Comparison of ENCODE assay signal across 16 cellular contexts in genomic region chr4:127249066-127249766, GRCh38.
DNase-seq lines count a peak whose midpoint lies in the region; ATAC-seq, FAIRE-seq and TF ChIP-seq lines count a peak whose summit lies in the region.
"Had no signal": no experiment of that assay in that cellular context is flagged by ENCODE, and none has a peak within 500 bp of the region (broad histone marks: within the 10 kb centered on the region; RNA-seq: fewer than 3 reads in every experiment).

No MANE protein-coding gene starts in this region.

- no peak for TF ChIP-seq RAD21 in K562 (CRISPR knock-in tag; conservative IDR thresholded peaks at IDR 0.05 in 1 of 2, IDR thresholded peaks at IDR 0.05 in 1 of 2)

- in situ Hi-C loops in GM23248 (cut with MboI) (no loop called here), K562 (cut with MboI) (no loop called here)

- POLR2A ChIA-PET in K562 (lab: Yijun Ruan, JAX): no interaction called here
- POLR2A ChIA-PET in naive thymus-derived CD4-positive, alpha-beta T cell (lab: Charles Lee): interaction anchor here (0.5 kb wide), 1 partner anchor 1117 kb away, joined by 3 read pairs; no protein-coding TSS in a partner anchor

- intact Hi-C loops in K562 (cut with micrococcal nuclease): no loop called here
- intact Hi-C loops in naive thymus-derived CD4-positive, alpha-beta T cell (cut with micrococcal nuclease): no loop called here

- no peak overlapping the region for H3K4ac ChIP-seq in mesenchymal stem cell (ENCODE audit: low read depth in 1 of 2, low read length in 2 of 2)

- no peaks in the 10 kb centered on the region for H3K9me1 ChIP-seq in K562 (ENCODE audit: control insufficient read depth, insufficient read depth, low read length)

- CTCF ChIA-PET in K562 (lab: Yijun Ruan, JAX; ENCODE audit: low intra/inter-chr PET ratio): no interaction called here
- CTCF ChIA-PET in naive thymus-derived CD4-positive, alpha-beta T cell (lab: Charles Lee): no interaction called here

- peaks cover 17% of the 10 kb centered on the region; the same call in 1 of the 2 replicates for H3K4me1 ChIP-seq in GM23248 (ENCODE audit: insufficient read depth)
- no peaks in the 10 kb centered on the region; a peak in 1 of 5 replicates for H3K4me1 ChIP-seq in K562 (replicated peaks in 1 of 2; ENCODE audit: control insufficient read depth in 2 of 2, insufficient read depth in 2 of 2, low read length in 2 of 2)
- H3K4me1 ChIP-seq in mesenchymal stem cell (ENCODE audit: control insufficient read depth, insufficient read depth, low read depth, low read length): no peaks in the 10 kb centered on the region
- H3K4me1 ChIP-seq in naive thymus-derived CD4-positive, alpha-beta T cell (ENCODE audit: control insufficient read depth in 2 of 2, insufficient read depth in 2 of 2, low read length in 2 of 2): no peaks in the 10 kb centered on the region

- H2AK5ac ChIP-seq in mesenchymal stem cell (ENCODE audit: low read length, severe bottlenecking): no peak overlapping the region

- H3K36me3 Mint-ChIP-seq in naive thymus-derived CD4-positive, alpha-beta T cell: no peaks in the 10 kb centered on the region

- H2AFZ ChIP-seq in GM23248: no peak overlapping the region
- 0 out of 2 replicates have a peak overlapping the region, but pooled peaks have one; percentile 28 for H2AFZ ChIP-seq in K562 (ENCODE audit: low read depth, low read length)
- no peak overlapping the region for H2AFZ ChIP-seq in mesenchymal stem cell (ENCODE audit: low read depth, low read length)

- H3K4me3 Mint-ChIP-seq in naive thymus-derived CD4-positive, alpha-beta T cell: no peak overlapping the region
- H3K4me3 Mint-ChIP-seq: activated B cell treated with CpG ODN at 0.5 μM for 24 hours, nephron progenitor cell had no signal

- no peak overlapping the region for H2BK15ac ChIP-seq in mesenchymal stem cell (ENCODE audit: low read depth, poor library complexity, severe bottlenecking)

- H2BK120ac ChIP-seq in mesenchymal stem cell (ENCODE audit: low read depth, low read length): no peak overlapping the region

- DNase-seq in GM23248 (peak; percentile 65), NOMO-1 treated with dmso at 0.1 percent for 144 hours (lab: John Stamatoyannopoulos, UW; ENCODE audit: unreplicated experiment) (peak; percentile 37), K562 (ENCODE audit: extremely low read depth in 1 of 4, low spot score in 3 of 4) (peak in 1 of 4 experiments; percentile 3), mesenchymal stem cell (peak; percentile 73), mucosa of gallbladder (ENCODE audit: low spot score) (no peak)
- no peak for DNase-seq in naive thymus-derived CD4-positive, alpha-beta T cell
- DNase-seq in activated naive CD4-positive, alpha-beta T cell treated with anti-CD3 and anti-CD28 coated beads, Interleukin-2, amount 50 U/mL, for 16 hours: no peak
- DNase-seq: activated B cell treated with CpG ODN at 0.5 μM for 24 hours; activated naive CD4-positive, alpha-beta T cell treated with Interleukin-2 at 50 U/mL for 16 hours; C1 segment of cervical spinal cord; nephron progenitor cell; NK-92 treated with Interleukin-12 subunit alpha and Interleukin-12 subunit beta, amount 100 ng/mL, for 24 hours had no signal

- no peak overlapping the region for H2BK5ac ChIP-seq in mesenchymal stem cell (ENCODE audit: low read depth, low read length, poor library complexity, severe bottlenecking)

- H3K36me3 ChIP-seq in GM23248 (ENCODE audit: low read depth) (no peaks in the 10 kb centered on the region), K562 (ENCODE audit: control insufficient read depth, insufficient read depth, low read length) (no peaks in the 10 kb centered on the region), mesenchymal stem cell (ENCODE audit: control insufficient read depth in 1 of 2, insufficient read depth in 2 of 2, low read depth in 1 of 2, low read length in 2 of 2) (no peaks in the 10 kb centered on the region)
- H3K36me3 ChIP-seq in naive thymus-derived CD4-positive, alpha-beta T cell (ENCODE audit: control insufficient read depth in 2 of 3, insufficient read depth in 3 of 3, low read length in 3 of 3): no peaks in the 10 kb centered on the region

- H3K9me2 ChIP-seq in GM23248 (ENCODE audit: insufficient read depth): no peaks in the 10 kb centered on the region

- H3K9ac ChIP-seq in GM23248: no peak overlapping the region
- no peak overlapping the region for H3K9ac ChIP-seq in K562 (ENCODE audit: insufficient read depth in 1 of 2, low read depth in 2 of 2, low read length in 2 of 2)
- H3K9ac ChIP-seq in mesenchymal stem cell (ENCODE audit: low read length): no peak overlapping the region

- H3K79me2 ChIP-seq in GM23248 (ENCODE audit: insufficient read depth) (no peaks in the 10 kb centered on the region), K562 (ENCODE audit: control insufficient read depth, insufficient read depth, low read length) (no peaks in the 10 kb centered on the region)

- no peak for TF ChIP-seq POLR2A in K562 (conservative IDR thresholded peaks at IDR 0.05)

- FAIRE-seq in K562 (lab: Jason Lieb, UNC): no peak
- FAIRE-seq: endothelial cell of umbilical vein, H54 had no signal

- WGBS in GM23248 (ENCODE audit: low coverage in 1 of 2, low lambda C conversion rate in 2 of 2, missing lambda C conversion rate in 2 of 2), 2 experiments: 34 to 41% methylated on average over 3 of the region's 3 CpGs
- WGBS in K562 (ENCODE audit: insufficient coverage, low coverage, missing lambda C conversion rate): 0% methylated on average over 3 of the region's 3 CpGs
- WGBS in mesenchymal stem cell: 48% methylated on average over 2 of the region's 3 CpGs

- no peak overlapping the region for H2BK12ac ChIP-seq in mesenchymal stem cell (ENCODE audit: low read length in 2 of 2)

- ATAC-seq in K562 (peak; percentile 69), HG03354 (IDR thresholded peaks at IDR 0.05; ENCODE audit: poor library complexity, severe bottlenecking, unreplicated experiment) (no peak)
- ATAC-seq in naive thymus-derived CD4-positive, alpha-beta T cell: no peak

- H3K9me3 ChIP-seq in GM23248 (ENCODE audit: low read depth) (no peaks in the 10 kb centered on the region), K562 (replicated peaks; ENCODE audit: control insufficient read depth, insufficient read depth, low read depth, low read length) (no peaks in the 10 kb centered on the region), mesenchymal stem cell (ENCODE audit: control insufficient read depth, low read length) (no peaks in the 10 kb centered on the region)
- H3K9me3 ChIP-seq in naive thymus-derived CD4-positive, alpha-beta T cell (ENCODE audit: control insufficient read depth in 2 of 3, low read length in 3 of 3): no peaks in the 10 kb centered on the region

- no peak overlapping the region for H3K27ac Mint-ChIP-seq in naive thymus-derived CD4-positive, alpha-beta T cell
- H3K27ac Mint-ChIP-seq: activated B cell treated with CpG ODN at 0.5 μM for 24 hours, nephron progenitor cell had no signal

- peaks cover 0 to 16% (median 7%) of the 10 kb centered on the region in 11 donors for H3K9me3 Mint-ChIP-seq in naive thymus-derived CD4-positive, alpha-beta T cell
- H3K9me3 Mint-ChIP-seq: activated B cell treated with CpG ODN at 0.5 μM for 24 hours, nephron progenitor cell had no signal

- H3K27ac ChIP-seq in GM23248: peak overlapping the region; percentile 25; the same call in 1 of the 2 replicates
- H3K27ac ChIP-seq in K562 (ENCODE audit: extremely low read depth, low read depth, low read length): no peak overlapping the region
- H3K27ac ChIP-seq in mesenchymal stem cell (ENCODE audit: low read length, poor library complexity, severe bottlenecking): no peak overlapping the region
- H3K27ac ChIP-seq in naive thymus-derived CD4-positive, alpha-beta T cell (ENCODE audit: low read depth, low read length): no peak overlapping the region
- H3K27ac ChIP-seq: SK-N-MC had no signal

- TF ChIP-seq CTCF in K562 (IDR thresholded peaks at IDR 0.05 in 2 of 3, conservative IDR thresholded peaks at IDR 0.05 in 1 of 3; ENCODE audit: insufficient read depth in 2 of 3, low read depth in 1 of 3, low read length in 3 of 3): no peak

- H3K4me2 ChIP-seq in GM23248 (ENCODE audit: unreplicated experiment) (no peak overlapping the region), K562 (ENCODE audit: insufficient read depth, low read length) (no peak overlapping the region), mesenchymal stem cell (ENCODE audit: low read length, poor library complexity, severe bottlenecking) (no peak overlapping the region)

- no peaks in the 10 kb centered on the region for H3K27me3 Mint-ChIP-seq in naive thymus-derived CD4-positive, alpha-beta T cell
- H3K27me3 Mint-ChIP-seq: activated B cell treated with CpG ODN at 0.5 μM for 24 hours had no signal

- peaks cover 0 to 3% (median 0%) of the 10 kb centered on the region in 7 donors for H3K4me1 Mint-ChIP-seq in naive thymus-derived CD4-positive, alpha-beta T cell
- H3K4me1 Mint-ChIP-seq: activated B cell treated with CpG ODN at 0.5 μM for 24 hours, nephron progenitor cell had no signal

- no peaks in the 10 kb centered on the region for H3K79me1 ChIP-seq in mesenchymal stem cell (replicated peaks; ENCODE audit: low read length, poor library complexity, severe bottlenecking)

- peaks cover 8% of the 10 kb centered on the region; the same call in 1 of the 2 replicates for H3F3A ChIP-seq in GM23248 (ENCODE audit: insufficient read depth)

- H3K14ac ChIP-seq in mesenchymal stem cell (ENCODE audit: low read length in 2 of 2): no peak overlapping the region

- H4K20me1 ChIP-seq in GM23248 (ENCODE audit: insufficient read depth) (no peaks in the 10 kb centered on the region), K562 (replicated peaks; ENCODE audit: control insufficient read depth, insufficient read depth, low read length) (no peaks in the 10 kb centered on the region)

- H4K8ac ChIP-seq in mesenchymal stem cell (ENCODE audit: low read length): no peak overlapping the region

- no peak for TF ChIP-seq EP300 in K562 (IDR thresholded peaks at IDR 0.05; ENCODE audit: low read length)

- H3K23ac ChIP-seq in mesenchymal stem cell (ENCODE audit: low read length in 2 of 2): no peak overlapping the region

- no TSS peak for BruUV-seq in K562 (replicated peaks; lab: Mats Ljungman, UMichigan)

- no peaks in the 10 kb centered on the region for H3K27me3 ChIP-seq in GM23248 (replicated peaks; ENCODE audit: insufficient read depth)
- no peaks in the 10 kb centered on the region for H3K27me3 ChIP-seq in K562 (ENCODE audit: control insufficient read depth in 2 of 2, insufficient read depth in 2 of 2, low read length in 2 of 2)
- H3K27me3 ChIP-seq in mesenchymal stem cell (ENCODE audit: control insufficient read depth in 1 of 2, insufficient read depth in 1 of 2, low read length in 2 of 2): no peaks in the 10 kb centered on the region
- no peaks in the 10 kb centered on the region for H3K27me3 ChIP-seq in naive thymus-derived CD4-positive, alpha-beta T cell (ENCODE audit: control insufficient read depth in 2 of 2, insufficient read depth in 2 of 2, low read length in 2 of 2)

- H3K4me3 ChIP-seq in GM23248: no peak overlapping the region
- no peak overlapping the region for H3K4me3 ChIP-seq in K562
- H3K4me3 ChIP-seq in mesenchymal stem cell (ENCODE audit: insufficient read depth in 1 of 2, low read depth in 1 of 2, low read length in 2 of 2): no peak overlapping the region
- H3K4me3 ChIP-seq in naive thymus-derived CD4-positive, alpha-beta T cell (ENCODE audit: low read length): no peak overlapping the region
- H3K4me3 ChIP-seq: SK-N-MC had no signal

- peak overlapping the region in 1 of 2 experiments; percentile 37 for H3K18ac ChIP-seq in mesenchymal stem cell (ENCODE audit: low read depth in 1 of 2, low read length in 2 of 2)

- no peak overlapping the region for H4K91ac ChIP-seq in mesenchymal stem cell (ENCODE audit: low read length)

Comparison
In these comparisons a context has a peak if more than half of its experiments do, and no peak if none do; other contexts are left out.
1. DNase-seq: peak in GM23248 (single experiment), NOMO-1 treated with dmso at 0.1 percent for 144 hours (single experiment) and mesenchymal stem cell (single experiment); none in naive thymus-derived CD4-positive, alpha-beta T cell (0 of 9), mucosa of gallbladder (single experiment) and activated naive CD4-positive, alpha-beta T cell treated with anti-CD3 and anti-CD28 coated beads, Interleukin-2, amount 50 U/mL, for 16 hours (single experiment).